Comparison of ENCODE assay signal across 1 cellular context in genomic region chr10:50604049-50604640, GRCh38.
TF ChIP-seq lines count a peak whose summit lies in the region.

No MANE protein-coding gene starts in this region.

TF ChIP-seq in K562, 482 proteins besides CTCF, POLR2A, EP300 and RAD21 (continued from another document and continues in another):
- TF ChIP-seq MGA (IDR thresholded peaks at IDR 0.05) = no peak
- no peak for TF ChIP-seq PHF21A (IDR thresholded peaks at IDR 0.05; ENCODE audit: borderline replicate concordance, low read depth)
- TF ChIP-seq OTX1 (CRISPR knock-in tag; IDR thresholded peaks at IDR 0.05) = no peak
- TF ChIP-seq HDAC1 (IDR thresholded peaks at IDR 0.05) = peak in 1 of 2 experiments; percentile 77; a peak in 2 of 4 replicates
- no peak for TF ChIP-seq HNRNPL (IDR thresholded peaks at IDR 0.05; ENCODE audit: low read depth, low read length)
- no peak; the same call in 1 of the 2 replicates for TF ChIP-seq CREB1 (IDR thresholded peaks at IDR 0.05)
- no peak for TF ChIP-seq CREB1 (CRISPR knock-in tag; IDR thresholded peaks at IDR 0.05)
- TF ChIP-seq ZNF3 (CRISPR knock-in tag; IDR thresholded peaks at IDR 0.05) = no peak
- TF ChIP-seq THRA (IDR thresholded peaks at IDR 0.05) = no peak
- TF ChIP-seq MTF1 (CRISPR knock-in tag; IDR thresholded peaks at IDR 0.05; ENCODE audit: borderline replicate concordance) = no peak
- peak; percentile 83 for TF ChIP-seq SMARCE1 (IDR thresholded peaks at IDR 0.05)
- no peak for TF ChIP-seq SNRNP70 (optimal IDR thresholded peaks at IDR 0.05; ENCODE audit: low read depth, low read length)
- TF ChIP-seq ATF7 (IDR thresholded peaks at IDR 0.05) = peak; percentile 41; the same call in 1 of the 2 replicates
- TF ChIP-seq, protein P1, sequence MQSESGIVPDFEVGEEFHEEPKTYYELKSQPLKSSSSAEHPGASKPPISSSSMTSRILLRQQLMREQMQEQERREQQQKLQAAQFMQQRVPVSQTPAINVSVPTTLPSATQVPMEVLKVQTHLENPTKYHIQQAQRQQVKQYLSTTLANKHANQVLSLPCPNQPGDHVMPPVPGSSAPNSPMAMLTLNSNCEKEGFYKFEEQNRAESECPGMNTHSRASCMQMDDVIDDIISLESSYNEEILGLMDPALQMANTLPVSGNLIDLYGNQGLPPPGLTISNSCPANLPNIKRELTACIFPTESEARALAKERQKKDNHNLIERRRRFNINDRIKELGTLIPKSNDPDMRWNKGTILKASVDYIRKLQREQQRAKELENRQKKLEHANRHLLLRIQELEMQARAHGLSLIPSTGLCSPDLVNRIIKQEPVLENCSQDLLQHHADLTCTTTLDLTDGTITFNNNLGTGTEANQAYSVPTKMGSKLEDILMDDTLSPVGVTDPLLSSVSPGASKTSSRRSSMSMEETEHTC (IDR thresholded peaks at IDR 0.05) = no peak
- peak; percentile 65 for TF ChIP-seq DACH1 (IDR thresholded peaks at IDR 0.05; ENCODE audit: partially characterized antibody)
- no peak for TF ChIP-seq CBX5 (IDR thresholded peaks at IDR 0.05; ENCODE audit: borderline replicate concordance, low read depth)
- TF ChIP-seq CCNT2 (IDR thresholded peaks at IDR 0.05; ENCODE audit: borderline replicate concordance, extremely low read depth, insufficient read length, low read depth, low read length) = no peak
- no peak for TF ChIP-seq ESRRB (CRISPR knock-in tag; IDR thresholded peaks at IDR 0.05; ENCODE audit: borderline replicate concordance)
- TF ChIP-seq CGGBP1 (CRISPR knock-in tag; IDR thresholded peaks at IDR 0.05) = no peak
- TF ChIP-seq, protein P2, sequence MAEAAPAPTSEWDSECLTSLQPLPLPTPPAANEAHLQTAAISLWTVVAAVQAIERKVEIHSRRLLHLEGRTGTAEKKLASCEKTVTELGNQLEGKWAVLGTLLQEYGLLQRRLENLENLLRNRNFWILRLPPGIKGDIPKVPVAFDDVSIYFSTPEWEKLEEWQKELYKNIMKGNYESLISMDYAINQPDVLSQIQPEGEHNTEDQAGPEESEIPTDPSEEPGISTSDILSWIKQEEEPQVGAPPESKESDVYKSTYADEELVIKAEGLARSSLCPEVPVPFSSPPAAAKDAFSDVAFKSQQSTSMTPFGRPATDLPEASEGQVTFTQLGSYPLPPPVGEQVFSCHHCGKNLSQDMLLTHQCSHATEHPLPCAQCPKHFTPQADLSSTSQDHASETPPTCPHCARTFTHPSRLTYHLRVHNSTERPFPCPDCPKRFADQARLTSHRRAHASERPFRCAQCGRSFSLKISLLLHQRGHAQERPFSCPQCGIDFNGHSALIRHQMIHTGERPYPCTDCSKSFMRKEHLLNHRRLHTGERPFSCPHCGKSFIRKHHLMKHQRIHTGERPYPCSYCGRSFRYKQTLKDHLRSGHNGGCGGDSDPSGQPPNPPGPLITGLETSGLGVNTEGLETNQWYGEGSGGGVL (CRISPR knock-in tag; IDR thresholded peaks at IDR 0.05) = no peak
- no peak for TF ChIP-seq ZNF785 (CRISPR knock-in tag; IDR thresholded peaks at IDR 0.05)
- TF ChIP-seq MAFF (IDR thresholded peaks at IDR 0.05; ENCODE audit: low read length) = peak; percentile 78
- peak; percentile 7; the same call in 1 of the 2 replicates for TF ChIP-seq ZNF384 (IDR thresholded peaks at IDR 0.05; ENCODE audit: low read depth, low read length)
- no peak for TF ChIP-seq ZNF165 (CRISPR knock-in tag; IDR thresholded peaks at IDR 0.05; ENCODE audit: borderline replicate concordance)
- TF ChIP-seq HNRNPH1 (optimal IDR thresholded peaks at IDR 0.05; ENCODE audit: low read depth, low read length) = no peak
- peak; percentile 54 for TF ChIP-seq NCOR1 (IDR thresholded peaks at IDR 0.05)
- TF ChIP-seq MECOM (CRISPR knock-in tag; IDR thresholded peaks at IDR 0.05) = 0 out of 2 replicates have a peak, but pooled peaks have one; percentile 17
- TF ChIP-seq ZKSCAN1 (IDR thresholded peaks at IDR 0.05; ENCODE audit: low read depth, low read length) = no peak
- TF ChIP-seq NFRKB (IDR thresholded peaks at IDR 0.05; ENCODE audit: low read depth) = no peak
- peak; percentile 16; the same call in 1 of the 2 replicates for TF ChIP-seq TAL1 (IDR thresholded peaks at IDR 0.05)
- peak; percentile 49 for TF ChIP-seq TAF9B (IDR thresholded peaks at IDR 0.05; ENCODE audit: partially characterized antibody)
- no peak for TF ChIP-seq SMAD2 (IDR thresholded peaks at IDR 0.05; ENCODE audit: low read depth, low read length)
- TF ChIP-seq LEF1 (IDR thresholded peaks at IDR 0.05) = peak; percentile 27; the same call in 1 of the 2 replicates
- peak; percentile 73 for TF ChIP-seq SMARCC2 (IDR thresholded peaks at IDR 0.05; ENCODE audit: low read depth)
- no peak for TF ChIP-seq MLX (CRISPR knock-in tag; conservative IDR thresholded peaks at IDR 0.05)
- no peak for TF ChIP-seq ZBTB1 (CRISPR knock-in tag; IDR thresholded peaks at IDR 0.05; ENCODE audit: borderline replicate concordance, low read depth)
- peak; percentile 23; the same call in 1 of the 2 replicates for TF ChIP-seq NCOA1 (IDR thresholded peaks at IDR 0.05; ENCODE audit: low read depth)
- TF ChIP-seq ZNF175 (CRISPR knock-in tag; IDR thresholded peaks at IDR 0.05; ENCODE audit: low read depth) = no peak
- TF ChIP-seq NBN (IDR thresholded peaks at IDR 0.05; ENCODE audit: low read depth) = peak; percentile 82; the same call in 1 of the 2 replicates
- no peak for TF ChIP-seq LARP7 (IDR thresholded peaks at IDR 0.05)
- no peak for TF ChIP-seq IFI16 (CRISPR knock-in tag; IDR thresholded peaks at IDR 0.05)
- no peak for TF ChIP-seq ARNT (IDR thresholded peaks at IDR 0.05)
- no peak for TF ChIP-seq ZNF347 (CRISPR knock-in tag; IDR thresholded peaks at IDR 0.05; ENCODE audit: low read depth)
- no peak for TF ChIP-seq ZNF696 (CRISPR knock-in tag; conservative IDR thresholded peaks at IDR 0.05)
- TF ChIP-seq, protein P3, sequence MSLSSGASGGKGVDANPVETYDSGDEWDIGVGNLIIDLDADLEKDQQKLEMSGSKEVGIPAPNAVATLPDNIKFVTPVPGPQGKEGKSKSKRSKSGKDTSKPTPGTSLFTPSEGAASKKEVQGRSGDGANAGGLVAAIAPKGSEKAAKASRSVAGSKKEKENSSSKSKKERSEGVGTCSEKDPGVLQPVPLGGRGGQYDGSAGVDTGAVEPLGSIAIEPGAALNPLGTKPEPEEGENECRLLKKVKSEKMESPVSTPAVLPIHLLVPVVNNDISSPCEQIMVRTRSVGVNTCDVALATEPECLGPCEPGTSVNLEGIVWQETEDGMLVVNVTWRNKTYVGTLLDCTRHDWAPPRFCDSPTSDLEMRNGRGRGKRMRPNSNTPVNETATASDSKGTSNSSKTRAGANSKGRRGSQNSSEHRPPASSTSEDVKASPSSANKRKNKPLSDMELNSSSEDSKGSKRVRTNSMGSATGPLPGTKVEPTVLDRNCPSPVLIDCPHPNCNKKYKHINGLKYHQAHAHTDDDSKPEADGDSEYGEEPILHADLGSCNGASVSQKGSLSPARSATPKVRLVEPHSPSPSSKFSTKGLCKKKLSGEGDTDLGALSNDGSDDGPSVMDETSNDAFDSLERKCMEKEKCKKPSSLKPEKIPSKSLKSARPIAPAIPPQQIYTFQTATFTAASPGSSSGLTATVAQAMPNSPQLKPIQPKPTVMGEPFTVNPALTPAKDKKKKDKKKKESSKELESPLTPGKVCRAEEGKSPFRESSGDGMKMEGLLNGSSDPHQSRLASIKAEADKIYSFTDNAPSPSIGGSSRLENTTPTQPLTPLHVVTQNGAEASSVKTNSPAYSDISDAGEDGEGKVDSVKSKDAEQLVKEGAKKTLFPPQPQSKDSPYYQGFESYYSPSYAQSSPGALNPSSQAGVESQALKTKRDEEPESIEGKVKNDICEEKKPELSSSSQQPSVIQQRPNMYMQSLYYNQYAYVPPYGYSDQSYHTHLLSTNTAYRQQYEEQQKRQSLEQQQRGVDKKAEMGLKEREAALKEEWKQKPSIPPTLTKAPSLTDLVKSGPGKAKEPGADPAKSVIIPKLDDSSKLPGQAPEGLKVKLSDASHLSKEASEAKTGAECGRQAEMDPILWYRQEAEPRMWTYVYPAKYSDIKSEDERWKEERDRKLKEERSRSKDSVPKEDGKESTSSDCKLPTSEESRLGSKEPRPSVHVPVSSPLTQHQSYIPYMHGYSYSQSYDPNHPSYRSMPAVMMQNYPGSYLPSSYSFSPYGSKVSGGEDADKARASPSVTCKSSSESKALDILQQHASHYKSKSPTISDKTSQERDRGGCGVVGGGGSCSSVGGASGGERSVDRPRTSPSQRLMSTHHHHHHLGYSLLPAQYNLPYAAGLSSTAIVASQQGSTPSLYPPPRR (CRISPR knock-in tag; IDR thresholded peaks at IDR 0.05; ENCODE audit: borderline replicate concordance) = no peak
- no peak for TF ChIP-seq ZNF778 (CRISPR knock-in tag; IDR thresholded peaks at IDR 0.05)
